In genomic region chr13:31528758-31529157, GRCh38 we compare ENCODE assay signal across 22 cellular contexts.
A peak's percentile ranks its signal among the peaks of the same experiment; 100 is the strongest.
DNase-seq lines count a peak whose midpoint lies in the region; ATAC-seq and TF ChIP-seq lines count a peak whose summit lies in the region.
"Had no signal": no experiment of that assay in that cellular context is flagged by ENCODE, and none has a peak within 500 bp of the region (broad histone marks: within the 10 kb centered on the region; RNA-seq: fewer than 3 reads in every experiment).

No MANE protein-coding gene starts in this region.

- H3K27me3 ChIP-seq in OCI-LY3 (ENCODE audit: low read depth, low read length) (no peaks in the 10 kb centered on the region), esophagus muscularis mucosa (no peaks in the 10 kb centered on the region), parathyroid adenoma (ENCODE audit: control insufficient read depth, insufficient read depth, low read length) (no peaks in the 10 kb centered on the region), upper lobe of right lung (no peaks in the 10 kb centered on the region)
- H3K27me3 ChIP-seq: BLaER1 treated with 17β-estradiol and CSF1 and Interleukin-3, amounts not matched to agents 10 nM and 100 nM had no signal

- H3K4me1 ChIP-seq in OCI-LY3 (ENCODE audit: low read length) = peaks cover 4% of the 10 kb centered on the region; the same call in 1 of the 2 replicates
- H3K4me1 ChIP-seq in esophagus muscularis mucosa = no peaks in the 10 kb centered on the region
- peaks cover 24% of the 10 kb centered on the region for H3K4me1 ChIP-seq in parathyroid adenoma
- H3K4me1 ChIP-seq in upper lobe of right lung = no peaks in the 10 kb centered on the region
- H3K4me1 ChIP-seq: BLaER1 treated with 17β-estradiol and CSF1 and Interleukin-3, amounts not matched to agents 10 nM and 100 nM had no signal

- TF ChIP-seq EP300 in esophagus muscularis mucosa (IDR thresholded peaks at IDR 0.05) = no peak

- TF ChIP-seq CTCF in OCI-LY3 (IDR thresholded peaks at IDR 0.05; ENCODE audit: low read depth, low read length) = no peak
- TF ChIP-seq CTCF in esophagus muscularis mucosa (IDR thresholded peaks at IDR 0.05) = no peak
- no peak for TF ChIP-seq CTCF in parathyroid adenoma (IDR thresholded peaks at IDR 0.05)
- no peak for TF ChIP-seq CTCF in upper lobe of right lung (IDR thresholded peaks at IDR 0.05)

- peaks cover 5% of the 10 kb centered on the region for H3K36me3 ChIP-seq in OCI-LY3 (replicated peaks; ENCODE audit: low read depth, low read length)
- H3K36me3 ChIP-seq in esophagus muscularis mucosa = no peaks in the 10 kb centered on the region
- H3K36me3 ChIP-seq in parathyroid adenoma (ENCODE audit: control insufficient read depth, insufficient read depth, low read length) = peaks cover 3% of the 10 kb centered on the region
- no peaks in the 10 kb centered on the region for H3K36me3 ChIP-seq in upper lobe of right lung
- H3K36me3 ChIP-seq: BLaER1 treated with 17β-estradiol and CSF1 and Interleukin-3, amounts not matched to agents 10 nM and 100 nM had no signal

- H3K9me3 ChIP-seq in OCI-LY3 (ENCODE audit: insufficient read depth, low read length) (0 out of 2 replicates have a peak, but pooled peaks cover 4% of the 10 kb centered on the region), esophagus muscularis mucosa (no peaks in the 10 kb centered on the region), parathyroid adenoma (ENCODE audit: control insufficient read depth, low read length) (no peaks in the 10 kb centered on the region), upper lobe of right lung (no peaks in the 10 kb centered on the region)

- H3K9ac ChIP-seq in OCI-LY3 (ENCODE audit: low read length) (no peak overlapping the region), parathyroid adenoma (no peak overlapping the region)
- H3K9ac ChIP-seq: BLaER1 treated with 17β-estradiol and CSF1 and Interleukin-3, amounts not matched to agents 10 nM and 100 nM had no signal

- 83% methylated on average over 1 of the region's 1 CpG for WGBS in esophagus muscularis mucosa

- H3K4me3 ChIP-seq in OCI-LY3 (ENCODE audit: low read length) (no peak overlapping the region), esophagus muscularis mucosa (no peak overlapping the region), parathyroid adenoma (ENCODE audit: low read depth, low read length) (no peak overlapping the region), upper lobe of right lung (no peak overlapping the region)
- H3K4me3 ChIP-seq: BLaER1 treated with 17β-estradiol and CSF1 and Interleukin-3, amounts not matched to agents 10 nM and 100 nM; GM12878 had no signal

- H2AFZ ChIP-seq in OCI-LY3 (ENCODE audit: low read depth, low read length) (peak overlapping the region; percentile 29; the same call in 1 of the 2 replicates), parathyroid adenoma (peak overlapping the region; percentile 60)

- no peaks in the 10 kb centered on the region for H3K79me2 ChIP-seq in OCI-LY3 (ENCODE audit: low read length)
- no peaks in the 10 kb centered on the region for H3K79me2 ChIP-seq in parathyroid adenoma

- DNase-seq in esophagus muscularis mucosa (ENCODE audit: extremely low spot score) = peak; percentile 77
- DNase-seq in upper lobe of right lung = no peak
- DNase-seq in NCI-H82 (lab: John Stamatoyannopoulos, UW) = no peak
- no peak for DNase-seq in left cardiac atrium
- DNase-seq in occipital lobe (lab: John Stamatoyannopoulos, UW) = no peak
- no peak for DNase-seq in posterior cingulate gyrus
- DNase-seq: 8988T; ACHN; AML-193; CD4-positive, alpha-beta T cell; CD8-positive, alpha-beta T cell; DMS 273 treated with DMSO at 0.1 percent for 48 hours; DMS153; DMS53; DMS79; DND-41; GDM1 had no signal

- peak; percentile 24 for ATAC-seq in upper lobe of right lung
- ATAC-seq in left cardiac atrium = no peak
- ATAC-seq: CD8-positive, alpha-beta T cell; GM12878 had no signal

- H3K27ac ChIP-seq in OCI-LY3 (ENCODE audit: low read length) (peak overlapping the region; percentile 27; the same call in 1 of the 2 replicates), esophagus muscularis mucosa (replicated peaks in 1 of 4) (no peak overlapping the region), parathyroid adenoma (peak overlapping the region; percentile 42), upper lobe of right lung (no peak overlapping the region)
- H3K27ac ChIP-seq: BLaER1 treated with 17β-estradiol and CSF1 and Interleukin-3, amounts not matched to agents 10 nM and 100 nM; C4-2B had no signal

- TF ChIP-seq POLR2A in esophagus muscularis mucosa (IDR thresholded peaks at IDR 0.05; ENCODE audit: low read depth) = no peak

- intact Hi-C loops in esophagus muscularis mucosa (cut with DNase I) (no loop called here), upper lobe of right lung (cut with DNase I) (no loop called here), left cardiac atrium (cut with DNase I) (no loop called here), posterior cingulate gyrus (cut with DNase I) (no loop called here)

- no peaks in the 10 kb centered on the region for H4K20me1 ChIP-seq in OCI-LY3 (ENCODE audit: insufficient read depth, low read length)
- H4K20me1 ChIP-seq: BLaER1 treated with 17β-estradiol and CSF1 and Interleukin-3, amounts not matched to agents 10 nM and 100 nM had no signal

- H3K4me2 ChIP-seq in OCI-LY3 (ENCODE audit: low read length) (no peak overlapping the region), parathyroid adenoma (ENCODE audit: low read length) (no peak overlapping the region)
- H3K4me2 ChIP-seq: BLaER1 treated with 17β-estradiol and CSF1 and Interleukin-3, amounts not matched to agents 10 nM and 100 nM had no signal

Comparison
In these comparisons a context has a peak if more than half of its experiments do, and no peak if none do; other contexts are left out.
1. H3K27ac ChIP-seq: peak in OCI-LY3 (single experiment) and parathyroid adenoma (single experiment); none in esophagus muscularis mucosa (0 of 4) and upper lobe of right lung (single experiment).